In genomic region chr1:160739098-160739511, GRCh38 we compare ENCODE assay signal across 9 cellular contexts. TPM values are rescaled to one million over a fixed set of nuclear protein-coding genes. Genes with fewer than 3 reads are reported as not detected.
DNase-seq lines count a peak whose midpoint lies in the region; ATAC-seq and TF ChIP-seq lines count a peak whose summit lies in the region.
"Had no signal": no experiment of that assay in that cellular context is flagged by ENCODE, and none has a peak within 500 bp of the region (broad histone marks: within the 10 kb centered on the region; RNA-seq: fewer than 3 reads in every experiment).

A gene with protein sequence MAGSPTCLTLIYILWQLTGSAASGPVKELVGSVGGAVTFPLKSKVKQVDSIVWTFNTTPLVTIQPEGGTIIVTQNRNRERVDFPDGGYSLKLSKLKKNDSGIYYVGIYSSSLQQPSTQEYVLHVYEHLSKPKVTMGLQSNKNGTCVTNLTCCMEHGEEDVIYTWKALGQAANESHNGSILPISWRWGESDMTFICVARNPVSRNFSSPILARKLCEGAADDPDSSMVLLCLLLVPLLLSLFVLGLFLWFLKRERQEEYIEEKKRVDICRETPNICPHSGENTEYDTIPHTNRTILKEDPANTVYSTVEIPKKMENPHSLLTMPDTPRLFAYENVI (plus strand): TSS chr1:160739247. CDS start chr1:160739302, 55 bp downstream.

- CTCF ChIA-PET in HEK293T (lab: Yijun Ruan, JAX): no interaction called here

- no peaks in the 10 kb centered on the region for H3K36me3 Mint-ChIP-seq in type B pancreatic cell

- no peak within 1 kb of the TSS for H3K27ac Mint-ChIP-seq in type B pancreatic cell

- POLR2A ChIA-PET in HEK293T (lab: Yijun Ruan, JAX): no interaction called here

- no peaks in the 10 kb centered on the region for H3K27me3 Mint-ChIP-seq in type B pancreatic cell

- DNase-seq in GM06990 (ENCODE audit: extremely low read depth, insufficient read length): peak; percentile 67
- peak; percentile 32 for DNase-seq in activated naive CD4-positive, alpha-beta T cell treated with anti-CD3 and anti-CD28 coated beads, Interleukin-2, amount 50 U/mL, for 16 hours
- DNase-seq in upper lobe of right lung: no peak
- no peak for DNase-seq in type B pancreatic cell (ENCODE audit: extremely low spot score, unreplicated experiment)
- no peak for DNase-seq in HEK293T (ENCODE audit: extremely low spot score)
- no peak for DNase-seq in HAP-1 (ENCODE audit: low spot score in 2 of 2)

- H3K4me3 ChIP-seq in GM06990 (replicated peaks; ENCODE audit: low read depth, low read length) (peak within 1 kb of the TSS; percentile 91), upper lobe of right lung (peak within 1 kb of the TSS; percentile 25), HAP-1 (no peak within 1 kb of the TSS)

- H3K9me3 Mint-ChIP-seq in type B pancreatic cell: no peaks in the 10 kb centered on the region

- H3K27ac ChIP-seq in upper lobe of right lung: no peak within 1 kb of the TSS

- H3K9me3 ChIP-seq in upper lobe of right lung (no peaks in the 10 kb centered on the region), HAP-1 (no peaks in the 10 kb centered on the region)

- no peaks in the 10 kb centered on the region for H3K4me1 Mint-ChIP-seq in type B pancreatic cell (ENCODE audit: unreplicated experiment)

- H3K4me1 ChIP-seq in upper lobe of right lung (no peaks in the 10 kb centered on the region), HAP-1 (no peaks in the 10 kb centered on the region)

- intact Hi-C loops in upper lobe of right lung (cut with DNase I): no loop called here

- ATAC-seq in GM19467 (IDR thresholded peaks at IDR 0.05; ENCODE audit: unreplicated experiment) (peak; percentile 40), HG03575 (IDR thresholded peaks at IDR 0.05; ENCODE audit: extremely low read depth, insufficient number of reproducible peaks, low FRiP score, unreplicated experiment) (peak; percentile 41), upper lobe of right lung (peak; percentile 85)

- in situ Hi-C loops in HAP-1 (cut with MboI; ENCODE audit: low sequenced_read_pairs): no loop called here

- peaks cover 9% of the 10 kb centered on the region for H3K36me3 ChIP-seq in GM06990 (ENCODE audit: control insufficient read depth, insufficient read depth, low read length)
- no peaks in the 10 kb centered on the region for H3K36me3 ChIP-seq in upper lobe of right lung
- H3K36me3 ChIP-seq in HAP-1 (replicated peaks): no peaks in the 10 kb centered on the region

- TF ChIP-seq CTCF in GM06990 (IDR thresholded peaks at IDR 0.05; ENCODE audit: insufficient read depth, low read length, poor library complexity, severe bottlenecking) (no peak), upper lobe of right lung (IDR thresholded peaks at IDR 0.05) (no peak), type B pancreatic cell (conservative IDR thresholded peaks at IDR 0.05) (no peak)

- H3K4me3 Mint-ChIP-seq in type B pancreatic cell: no peak within 1 kb of the TSS

- H3K27me3 ChIP-seq in GM06990 (replicated peaks; ENCODE audit: control insufficient read depth, insufficient read depth, low read length): no peaks in the 10 kb centered on the region
- H3K27me3 ChIP-seq in upper lobe of right lung: no peaks in the 10 kb centered on the region
- no peaks in the 10 kb centered on the region for H3K27me3 ChIP-seq in HAP-1 (ENCODE audit: low read depth)

TF ChIP-seq in HEK293T, 16 proteins besides CTCF, POLR2A, EP300 and RAD21:
- TF ChIP-seq BHLHE40 (IDR thresholded peaks at IDR 0.05; ENCODE audit: borderline replicate concordance) (no peak), FOXA1 (IDR thresholded peaks at IDR 0.05) (no peak), SUZ12 (IDR thresholded peaks at IDR 0.05) (no peak), ELF4 (IDR thresholded peaks at IDR 0.05) (no peak), HDGF (IDR thresholded peaks at IDR 0.05; ENCODE audit: borderline replicate concordance) (no peak), FOXM1 (IDR thresholded peaks at IDR 0.05; ENCODE audit: borderline replicate concordance) (no peak)

RNA-seq across cellular contexts. Expression of the gene that starts here (rescaled TPM):
- total RNA-seq in upper lobe of right lung (9.2 TPM), type B pancreatic cell (ENCODE audit: low replicate concordance) (0.45 and 0.48 TPM in 2 replicates)
- total RNA-seq: dermis microvascular lymphatic vessel endothelial cell had no signal

Comparison
In these comparisons a context has a peak if more than half of its experiments do, and no peak if none do; other contexts are left out.
1. DNase-seq: peak in GM06990 (single experiment) and activated naive CD4-positive, alpha-beta T cell treated with anti-CD3 and anti-CD28 coated beads, Interleukin-2, amount 50 U/mL, for 16 hours (single experiment); none in upper lobe of right lung (single experiment), type B pancreatic cell (single experiment), HEK293T (single experiment) and HAP-1 (0 of 2).
2. Peak in every context shown above with its lines, with median percentiles within 50 percentile points of each other: ATAC-seq.